Comparison of ENCODE assay signal across 1 cellular context in genomic region chr6:132693478-132693877, GRCh38.
TF ChIP-seq lines count a peak whose summit lies in the region.

No MANE protein-coding gene starts in this region.

TF ChIP-seq in A549, 52 proteins besides CTCF, POLR2A, EP300 and RAD21 (continued from another document):
- no peak for TF ChIP-seq HEYL (CRISPR knock-in tag; IDR thresholded peaks at IDR 0.05)
- TF ChIP-seq MAX (IDR thresholded peaks at IDR 0.05), result no peak
- no peak for TF ChIP-seq ZNF302 (CRISPR knock-in tag; IDR thresholded peaks at IDR 0.05)
- no peak for TF ChIP-seq USF2 (IDR thresholded peaks at IDR 0.05)
- no peak for TF ChIP-seq E2F6 (IDR thresholded peaks at IDR 0.05; ENCODE audit: borderline replicate concordance, low read depth)
- TF ChIP-seq ZC3H11A (IDR thresholded peaks at IDR 0.05), result no peak
- no peak for TF ChIP-seq KDM1A (IDR thresholded peaks at IDR 0.05; ENCODE audit: low read depth)
